21 cellular contexts compared by ENCODE assay signal in genomic region chr7:114008696-114009095, GRCh38.
"Had no signal": no experiment of that assay in that cellular context is flagged by ENCODE, and none has a peak within 500 bp of the region (broad histone marks: within the 10 kb centered on the region; RNA-seq: fewer than 3 reads in every experiment).

No MANE protein-coding gene starts in this region.

- H3K9me3 ChIP-seq: ascending aorta, pancreas, stomach, suprapubic skin, tibial nerve had no signal

- H3K27ac ChIP-seq: ascending aorta, brain microvascular endothelial cell, pancreas, stomach, suprapubic skin, tibial nerve had no signal

- H3K36me3 ChIP-seq: ascending aorta, brain microvascular endothelial cell, pancreas, stomach, suprapubic skin, tibial nerve had no signal

- H3K4me1 ChIP-seq: ascending aorta, pancreas, stomach, suprapubic skin, tibial nerve had no signal

- H3K4me3 ChIP-seq: ascending aorta, pancreas, stomach, suprapubic skin, tibial nerve had no signal

- ATAC-seq: activated CD8-positive, alpha-beta T cell treated with anti-CD3 and anti-CD28 coated beads, Interleukin-2, amount 10 ng/mL, durations not matched to agents 7 days and 5 days; activated naive CD4-positive, alpha-beta T cell treated with anti-CD3 and anti-CD28 coated beads, Interleukin-2, amount 50 U/mL, for 72 hours; activated T-helper 17 cell treated with anti-CD3 and anti-CD28 coated beads, Interleukin-2, amount 50 U/mL, for 72 hours; esophagus mucosa; left cardiac atrium; pancreas; right cardiac atrium had no signal

- H3K27me3 ChIP-seq: ascending aorta, brain microvascular endothelial cell, pancreas, stomach, suprapubic skin, tibial nerve had no signal

- DNase-seq: activated CD4-positive, alpha-beta T cell treated with anti-CD3 and anti-CD28 coated beads for 1 hour; activated CD4-positive, alpha-beta T cell treated with anti-CD3 and anti-CD28 coated beads, Interleukin-2, amount 50 U/mL, for 1 hour; activated CD8-positive, alpha-beta T cell treated with anti-CD3 and anti-CD28 coated beads, Interleukin-2, amount 10 ng/mL, durations not matched to agents 7 days and 5 days; activated T-cell treated with anti-CD3 and anti-CD28 coated beads, Interleukin-2, amount 50 U/mL, for 1 hour; brain microvascular endothelial cell; central memory CD4-positive, alpha-beta T cell; effector memory CD4-positive, alpha-beta T cell; head of caudate nucleus; left cardiac atrium; mesenchymal stem cell; nephron progenitor cell; pancreas; right cardiac atrium; stimulated activated CD4-positive, alpha-beta T cell treated with anti-CD3 and anti-CD28 coated beads, Interleukin-12 subunit alpha, Interleukin-12 subunit beta, amount 100 ng/mL, for 4 hours; stomach had no signal
